2 cellular contexts compared by ENCODE assay signal in the genomic region with DNA sequence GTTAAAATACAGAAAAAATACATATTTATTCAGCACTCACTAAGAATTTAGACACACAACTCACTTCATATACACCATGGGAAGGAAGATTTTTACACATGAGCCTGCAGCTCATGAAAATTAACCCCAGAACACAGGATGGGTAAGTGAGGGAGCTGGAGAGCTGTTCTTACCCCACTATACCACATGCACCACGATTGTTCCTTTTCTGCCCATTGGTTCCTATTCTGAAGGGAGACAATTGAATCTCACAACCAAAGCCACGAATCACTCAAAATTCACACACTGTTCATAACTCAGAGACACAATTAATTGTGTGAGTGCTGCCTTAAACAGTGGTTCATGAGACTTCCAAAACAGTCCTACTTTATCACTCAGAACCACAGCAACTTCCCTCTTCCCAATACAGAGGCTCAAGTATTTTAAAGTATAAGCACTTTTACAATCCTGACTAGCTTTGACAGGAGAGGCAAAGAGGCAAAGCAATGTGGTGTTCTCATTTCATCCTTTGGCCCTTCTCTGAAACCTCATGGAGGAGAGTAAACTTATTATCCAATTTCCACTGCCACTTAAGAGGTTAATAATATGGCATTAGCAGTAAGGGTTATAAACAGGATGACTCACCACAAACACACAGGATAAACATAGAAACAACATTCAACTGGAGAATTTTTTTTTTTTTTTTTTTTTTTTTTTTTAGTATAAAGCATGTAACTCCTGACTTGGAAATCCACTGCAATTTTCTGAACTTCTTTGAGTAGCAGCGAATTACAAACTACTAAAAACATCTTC.
TF ChIP-seq lines count a peak whose summit lies in the region.

No MANE protein-coding gene starts in this region.

TF ChIP-seq in GM23338, 12 proteins besides CTCF, POLR2A, EP300 and RAD21 (continued from another document):
- TF ChIP-seq, protein P1, sequence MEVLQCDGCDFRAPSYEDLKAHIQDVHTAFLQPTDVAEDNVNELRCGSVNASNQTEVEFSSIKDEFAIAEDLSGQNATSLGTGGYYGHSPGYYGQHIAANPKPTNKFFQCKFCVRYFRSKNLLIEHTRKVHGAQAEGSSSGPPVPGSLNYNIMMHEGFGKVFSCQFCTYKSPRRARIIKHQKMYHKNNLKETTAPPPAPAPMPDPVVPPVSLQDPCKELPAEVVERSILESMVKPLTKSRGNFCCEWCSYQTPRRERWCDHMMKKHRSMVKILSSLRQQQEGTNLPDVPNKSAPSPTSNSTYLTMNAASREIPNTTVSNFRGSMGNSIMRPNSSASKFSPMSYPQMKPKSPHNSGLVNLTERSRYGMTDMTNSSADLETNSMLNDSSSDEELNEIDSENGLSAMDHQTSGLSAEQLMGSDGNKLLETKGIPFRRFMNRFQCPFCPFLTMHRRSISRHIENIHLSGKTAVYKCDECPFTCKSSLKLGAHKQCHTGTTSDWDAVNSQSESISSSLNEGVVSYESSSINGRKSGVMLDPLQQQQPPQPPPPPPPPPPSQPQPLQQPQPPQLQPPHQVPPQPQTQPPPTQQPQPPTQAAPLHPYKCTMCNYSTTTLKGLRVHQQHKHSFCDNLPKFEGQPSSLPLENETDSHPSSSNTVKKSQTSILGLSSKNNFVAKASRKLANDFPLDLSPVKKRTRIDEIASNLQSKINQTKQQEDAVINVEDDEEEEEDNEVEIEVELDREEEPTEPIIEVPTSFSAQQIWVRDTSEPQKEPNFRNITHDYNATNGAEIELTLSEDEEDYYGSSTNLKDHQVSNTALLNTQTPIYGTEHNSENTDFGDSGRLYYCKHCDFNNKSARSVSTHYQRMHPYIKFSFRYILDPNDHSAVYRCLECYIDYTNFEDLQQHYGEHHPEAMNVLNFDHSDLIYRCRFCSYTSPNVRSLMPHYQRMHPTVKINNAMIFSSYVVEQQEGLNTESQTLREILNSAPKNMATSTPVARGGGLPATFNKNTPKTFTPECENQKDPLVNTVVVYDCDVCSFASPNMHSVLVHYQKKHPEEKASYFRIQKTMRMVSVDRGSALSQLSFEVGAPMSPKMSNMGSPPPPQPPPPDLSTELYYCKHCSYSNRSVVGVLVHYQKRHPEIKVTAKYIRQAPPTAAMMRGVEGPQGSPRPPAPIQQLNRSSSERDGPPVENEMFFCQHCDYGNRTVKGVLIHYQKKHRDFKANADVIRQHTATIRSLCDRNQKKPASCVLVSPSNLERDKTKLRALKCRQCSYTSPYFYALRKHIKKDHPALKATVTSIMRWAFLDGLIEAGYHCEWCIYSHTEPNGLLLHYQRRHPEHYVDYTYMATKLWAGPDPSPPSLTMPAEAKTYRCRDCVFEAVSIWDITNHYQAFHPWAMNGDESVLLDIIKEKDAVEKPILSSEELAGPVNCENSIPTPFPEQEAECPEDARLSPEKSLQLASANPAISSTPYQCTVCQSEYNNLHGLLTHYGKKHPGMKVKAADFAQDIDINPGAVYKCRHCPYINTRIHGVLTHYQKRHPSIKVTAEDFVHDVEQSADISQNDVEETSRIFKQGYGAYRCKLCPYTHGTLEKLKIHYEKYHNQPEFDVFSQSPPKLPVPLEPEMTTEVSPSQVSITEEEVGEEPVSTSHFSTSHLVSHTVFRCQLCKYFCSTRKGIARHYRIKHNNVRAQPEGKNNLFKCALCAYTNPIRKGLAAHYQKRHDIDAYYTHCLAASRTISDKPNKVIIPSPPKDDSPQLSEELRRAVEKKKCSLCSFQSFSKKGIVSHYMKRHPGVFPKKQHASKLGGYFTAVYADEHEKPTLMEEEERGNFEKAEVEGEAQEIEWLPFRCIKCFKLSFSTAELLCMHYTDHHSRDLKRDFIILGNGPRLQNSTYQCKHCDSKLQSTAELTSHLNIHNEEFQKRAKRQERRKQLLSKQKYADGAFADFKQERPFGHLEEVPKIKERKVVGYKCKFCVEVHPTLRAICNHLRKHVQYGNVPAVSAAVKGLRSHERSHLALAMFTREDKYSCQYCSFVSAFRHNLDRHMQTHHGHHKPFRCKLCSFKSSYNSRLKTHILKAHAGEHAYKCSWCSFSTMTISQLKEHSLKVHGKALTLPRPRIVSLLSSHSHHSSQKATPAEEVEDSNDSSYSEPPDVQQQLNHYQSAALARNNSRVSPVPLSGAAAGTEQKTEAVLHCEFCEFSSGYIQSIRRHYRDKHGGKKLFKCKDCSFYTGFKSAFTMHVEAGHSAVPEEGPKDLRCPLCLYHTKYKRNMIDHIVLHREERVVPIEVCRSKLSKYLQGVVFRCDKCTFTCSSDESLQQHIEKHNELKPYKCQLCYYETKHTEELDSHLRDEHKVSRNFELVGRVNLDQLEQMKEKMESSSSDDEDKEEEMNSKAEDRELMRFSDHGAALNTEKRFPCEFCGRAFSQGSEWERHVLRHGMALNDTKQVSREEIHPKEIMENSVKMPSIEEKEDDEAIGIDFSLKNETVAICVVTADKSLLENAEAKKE (CRISPR knock-in tag; IDR thresholded peaks at IDR 0.05) = no peak
- no peak for TF ChIP-seq STAT1 (IDR thresholded peaks at IDR 0.05; ENCODE audit: unreplicated experiment)
- TF ChIP-seq, protein P2, sequence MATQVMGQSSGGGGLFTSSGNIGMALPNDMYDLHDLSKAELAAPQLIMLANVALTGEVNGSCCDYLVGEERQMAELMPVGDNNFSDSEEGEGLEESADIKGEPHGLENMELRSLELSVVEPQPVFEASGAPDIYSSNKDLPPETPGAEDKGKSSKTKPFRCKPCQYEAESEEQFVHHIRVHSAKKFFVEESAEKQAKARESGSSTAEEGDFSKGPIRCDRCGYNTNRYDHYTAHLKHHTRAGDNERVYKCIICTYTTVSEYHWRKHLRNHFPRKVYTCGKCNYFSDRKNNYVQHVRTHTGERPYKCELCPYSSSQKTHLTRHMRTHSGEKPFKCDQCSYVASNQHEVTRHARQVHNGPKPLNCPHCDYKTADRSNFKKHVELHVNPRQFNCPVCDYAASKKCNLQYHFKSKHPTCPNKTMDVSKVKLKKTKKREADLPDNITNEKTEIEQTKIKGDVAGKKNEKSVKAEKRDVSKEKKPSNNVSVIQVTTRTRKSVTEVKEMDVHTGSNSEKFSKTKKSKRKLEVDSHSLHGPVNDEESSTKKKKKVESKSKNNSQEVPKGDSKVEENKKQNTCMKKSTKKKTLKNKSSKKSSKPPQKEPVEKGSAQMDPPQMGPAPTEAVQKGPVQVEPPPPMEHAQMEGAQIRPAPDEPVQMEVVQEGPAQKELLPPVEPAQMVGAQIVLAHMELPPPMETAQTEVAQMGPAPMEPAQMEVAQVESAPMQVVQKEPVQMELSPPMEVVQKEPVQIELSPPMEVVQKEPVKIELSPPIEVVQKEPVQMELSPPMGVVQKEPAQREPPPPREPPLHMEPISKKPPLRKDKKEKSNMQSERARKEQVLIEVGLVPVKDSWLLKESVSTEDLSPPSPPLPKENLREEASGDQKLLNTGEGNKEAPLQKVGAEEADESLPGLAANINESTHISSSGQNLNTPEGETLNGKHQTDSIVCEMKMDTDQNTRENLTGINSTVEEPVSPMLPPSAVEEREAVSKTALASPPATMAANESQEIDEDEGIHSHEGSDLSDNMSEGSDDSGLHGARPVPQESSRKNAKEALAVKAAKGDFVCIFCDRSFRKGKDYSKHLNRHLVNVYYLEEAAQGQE (IDR thresholded peaks at IDR 0.05; ENCODE audit: unreplicated experiment) = no peak
- no peak for TF ChIP-seq NANOG (IDR thresholded peaks at IDR 0.05; ENCODE audit: borderline replicate concordance)
- no peak for TF ChIP-seq ZNF114 (CRISPR knock-in tag; IDR thresholded peaks at IDR 0.05)
- TF ChIP-seq JUNB (IDR thresholded peaks at IDR 0.05; ENCODE audit: unreplicated experiment) = no peak

TF ChIP-seq in WTC11, 78 proteins besides CTCF, POLR2A, EP300 and RAD21 (continued from another document):
- TF ChIP-seq, protein P3, sequence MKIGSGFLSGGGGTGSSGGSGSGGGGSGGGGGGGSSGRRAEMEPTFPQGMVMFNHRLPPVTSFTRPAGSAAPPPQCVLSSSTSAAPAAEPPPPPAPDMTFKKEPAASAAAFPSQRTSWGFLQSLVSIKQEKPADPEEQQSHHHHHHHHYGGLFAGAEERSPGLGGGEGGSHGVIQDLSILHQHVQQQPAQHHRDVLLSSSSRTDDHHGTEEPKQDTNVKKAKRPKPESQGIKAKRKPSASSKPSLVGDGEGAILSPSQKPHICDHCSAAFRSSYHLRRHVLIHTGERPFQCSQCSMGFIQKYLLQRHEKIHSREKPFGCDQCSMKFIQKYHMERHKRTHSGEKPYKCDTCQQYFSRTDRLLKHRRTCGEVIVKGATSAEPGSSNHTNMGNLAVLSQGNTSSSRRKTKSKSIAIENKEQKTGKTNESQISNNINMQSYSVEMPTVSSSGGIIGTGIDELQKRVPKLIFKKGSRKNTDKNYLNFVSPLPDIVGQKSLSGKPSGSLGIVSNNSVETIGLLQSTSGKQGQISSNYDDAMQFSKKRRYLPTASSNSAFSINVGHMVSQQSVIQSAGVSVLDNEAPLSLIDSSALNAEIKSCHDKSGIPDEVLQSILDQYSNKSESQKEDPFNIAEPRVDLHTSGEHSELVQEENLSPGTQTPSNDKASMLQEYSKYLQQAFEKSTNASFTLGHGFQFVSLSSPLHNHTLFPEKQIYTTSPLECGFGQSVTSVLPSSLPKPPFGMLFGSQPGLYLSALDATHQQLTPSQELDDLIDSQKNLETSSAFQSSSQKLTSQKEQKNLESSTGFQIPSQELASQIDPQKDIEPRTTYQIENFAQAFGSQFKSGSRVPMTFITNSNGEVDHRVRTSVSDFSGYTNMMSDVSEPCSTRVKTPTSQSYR (CRISPR knock-in tag; IDR thresholded peaks at IDR 0.05) = no peak
- TF ChIP-seq, protein P4, sequence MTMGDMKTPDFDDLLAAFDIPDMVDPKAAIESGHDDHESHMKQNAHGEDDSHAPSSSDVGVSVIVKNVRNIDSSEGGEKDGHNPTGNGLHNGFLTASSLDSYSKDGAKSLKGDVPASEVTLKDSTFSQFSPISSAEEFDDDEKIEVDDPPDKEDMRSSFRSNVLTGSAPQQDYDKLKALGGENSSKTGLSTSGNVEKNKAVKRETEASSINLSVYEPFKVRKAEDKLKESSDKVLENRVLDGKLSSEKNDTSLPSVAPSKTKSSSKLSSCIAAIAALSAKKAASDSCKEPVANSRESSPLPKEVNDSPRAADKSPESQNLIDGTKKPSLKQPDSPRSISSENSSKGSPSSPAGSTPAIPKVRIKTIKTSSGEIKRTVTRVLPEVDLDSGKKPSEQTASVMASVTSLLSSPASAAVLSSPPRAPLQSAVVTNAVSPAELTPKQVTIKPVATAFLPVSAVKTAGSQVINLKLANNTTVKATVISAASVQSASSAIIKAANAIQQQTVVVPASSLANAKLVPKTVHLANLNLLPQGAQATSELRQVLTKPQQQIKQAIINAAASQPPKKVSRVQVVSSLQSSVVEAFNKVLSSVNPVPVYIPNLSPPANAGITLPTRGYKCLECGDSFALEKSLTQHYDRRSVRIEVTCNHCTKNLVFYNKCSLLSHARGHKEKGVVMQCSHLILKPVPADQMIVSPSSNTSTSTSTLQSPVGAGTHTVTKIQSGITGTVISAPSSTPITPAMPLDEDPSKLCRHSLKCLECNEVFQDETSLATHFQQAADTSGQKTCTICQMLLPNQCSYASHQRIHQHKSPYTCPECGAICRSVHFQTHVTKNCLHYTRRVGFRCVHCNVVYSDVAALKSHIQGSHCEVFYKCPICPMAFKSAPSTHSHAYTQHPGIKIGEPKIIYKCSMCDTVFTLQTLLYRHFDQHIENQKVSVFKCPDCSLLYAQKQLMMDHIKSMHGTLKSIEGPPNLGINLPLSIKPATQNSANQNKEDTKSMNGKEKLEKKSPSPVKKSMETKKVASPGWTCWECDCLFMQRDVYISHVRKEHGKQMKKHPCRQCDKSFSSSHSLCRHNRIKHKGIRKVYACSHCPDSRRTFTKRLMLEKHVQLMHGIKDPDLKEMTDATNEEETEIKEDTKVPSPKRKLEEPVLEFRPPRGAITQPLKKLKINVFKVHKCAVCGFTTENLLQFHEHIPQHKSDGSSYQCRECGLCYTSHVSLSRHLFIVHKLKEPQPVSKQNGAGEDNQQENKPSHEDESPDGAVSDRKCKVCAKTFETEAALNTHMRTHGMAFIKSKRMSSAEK (CRISPR knock-in tag; IDR thresholded peaks at IDR 0.05; ENCODE audit: borderline replicate concordance) = no peak
- TF ChIP-seq, protein P5, sequence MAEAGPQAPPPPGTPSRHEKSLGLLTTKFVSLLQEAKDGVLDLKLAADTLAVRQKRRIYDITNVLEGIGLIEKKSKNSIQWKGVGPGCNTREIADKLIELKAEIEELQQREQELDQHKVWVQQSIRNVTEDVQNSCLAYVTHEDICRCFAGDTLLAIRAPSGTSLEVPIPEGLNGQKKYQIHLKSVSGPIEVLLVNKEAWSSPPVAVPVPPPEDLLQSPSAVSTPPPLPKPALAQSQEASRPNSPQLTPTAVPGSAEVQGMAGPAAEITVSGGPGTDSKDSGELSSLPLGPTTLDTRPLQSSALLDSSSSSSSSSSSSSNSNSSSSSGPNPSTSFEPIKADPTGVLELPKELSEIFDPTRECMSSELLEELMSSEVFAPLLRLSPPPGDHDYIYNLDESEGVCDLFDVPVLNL (CRISPR knock-in tag; IDR thresholded peaks at IDR 0.05; ENCODE audit: borderline replicate concordance, low read depth) = no peak
